30 cellular contexts compared by ENCODE assay signal in the genomic region with DNA sequence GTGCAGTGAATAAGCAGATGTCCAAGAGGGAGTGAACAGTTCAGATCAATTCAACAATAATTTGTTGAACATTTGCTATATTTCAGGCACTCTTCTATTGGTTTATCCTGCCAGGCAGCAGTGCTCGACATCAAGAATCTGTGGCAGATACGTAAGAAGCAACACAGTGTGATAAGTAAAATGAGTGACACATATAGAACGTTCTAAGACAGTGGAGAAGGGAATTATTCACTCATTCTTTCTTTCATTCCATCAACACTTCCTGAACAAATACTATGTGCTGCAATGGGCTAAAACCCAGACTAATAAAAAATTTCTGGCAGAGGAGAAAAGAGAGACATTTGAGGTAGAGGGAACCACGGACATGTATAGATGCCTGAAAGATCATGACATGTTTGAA.
"Had no signal": no experiment of that assay in that cellular context is flagged by ENCODE, and none has a peak within 500 bp of the region (broad histone marks: within the 10 kb centered on the region; RNA-seq: fewer than 3 reads in every experiment).

No MANE protein-coding gene starts in this region.

- H3K4me3 ChIP-seq: adrenal gland, ascending aorta, breast epithelium, esophagus muscularis mucosa, gastroesophageal sphincter had no signal

- DNase-seq: activated B cell treated with CpG ODN at 0.5 μM for 24 hours; activated CD4-positive, alpha-beta T cell treated with anti-CD3 and anti-CD28 coated beads for 48 hours; activated CD4-positive, alpha-beta T cell treated with anti-CD3 and anti-CD28 coated beads, Interleukin-2, amount 50 U/mL, for 1 hour; activated CD4-positive, alpha-beta T cell treated with anti-CD3 and anti-CD28 coated beads, Interleukin-2, amount 50 U/mL, for 48 hours; activated CD8-positive, alpha-beta memory T cell treated with anti-CD3 and anti-CD28 coated beads for 24 hours; activated CD8-positive, alpha-beta T cell treated with anti-CD3 and anti-CD28 coated beads for 36 hours; activated effector memory CD4-positive, alpha-beta T cell treated with Interleukin-2 at 50 U/mL for 16 hours; activated gamma-delta T cell treated with Interleukin-2 at 50 U/mL for 16 hours; activated naive CD4-positive, alpha-beta T cell treated with anti-CD3 and anti-CD28 coated beads, Interleukin-2, amount 50 U/mL, for 16 hours; activated naive CD4-positive, alpha-beta T cell treated with Interleukin-2 at 50 U/mL for 16 hours; activated T-cell treated with anti-CD3 and anti-CD28 coated beads, Interleukin-2, amount 50 U/mL, for 4 hours; adrenal gland; cortex of kidney; effector CD4-positive, alpha-beta T cell; effector memory CD8-positive, alpha-beta T cell; erythroblast; foreskin melanocyte; T-helper 1 cell; T-helper 17 cell; T1000; WERI-Rb-1 had no signal

- H3K36me3 Mint-ChIP-seq: activated naive CD8-positive, alpha-beta T cell; brain had no signal

- ATAC-seq: activated CD8-positive, alpha-beta T cell treated with anti-CD3 and anti-CD28 coated beads for 36 hours; activated T-cell treated with anti-CD3 and anti-CD28 coated beads, Interleukin-2, amount 50 U/mL, for 4 hours; activated T-helper 17 cell treated with anti-CD3 and anti-CD28 coated beads, Interleukin-2, amount 50 U/mL, for 72 hours; effector memory CD8-positive, alpha-beta T cell; gastroesophageal sphincter; T-helper 17 cell had no signal

- H3K27me3 ChIP-seq: adrenal gland, ascending aorta, breast epithelium, esophagus muscularis mucosa, gastroesophageal sphincter had no signal

- H3K4me1 Mint-ChIP-seq: activated B cell treated with CpG ODN at 0.5 μM for 24 hours; activated T-helper 17 cell treated with anti-CD3 and anti-CD28 coated beads, Interleukin-2, amount 50 U/mL, for 72 hours; brain; central memory CD8-positive, alpha-beta T cell had no signal

- H3K9me3 ChIP-seq: adrenal gland, ascending aorta, breast epithelium, esophagus muscularis mucosa, gastroesophageal sphincter had no signal

- H3K9me3 Mint-ChIP-seq: activated B cell treated with CpG ODN at 0.5 μM for 24 hours; activated CD8-positive, alpha-beta T cell treated with anti-CD3 and anti-CD28 coated beads for 36 hours; activated T-cell treated with anti-CD3 and anti-CD28 coated beads, Interleukin-2, amount 50 U/mL, for 4 hours; activated T-helper 17 cell treated with anti-CD3 and anti-CD28 coated beads, Interleukin-2, amount 50 U/mL, for 72 hours; brain; central memory CD8-positive, alpha-beta T cell; effector memory CD8-positive, alpha-beta T cell; T-helper 2 cell treated with Interferon-gamma antibody and Interleukin-4, amounts not matched to agents 5 μg/mL and 100 μg/mL, for 36 hours had no signal

- H3K36me3 ChIP-seq: adrenal gland, ascending aorta, breast epithelium, esophagus muscularis mucosa, gastroesophageal sphincter, WERI-Rb-1 had no signal

- H3K27ac Mint-ChIP-seq: activated B cell treated with CpG ODN at 0.5 μM for 24 hours; activated CD8-positive, alpha-beta T cell treated with anti-CD3 and anti-CD28 coated beads for 36 hours; activated naive CD8-positive, alpha-beta T cell; activated T-helper 17 cell treated with anti-CD3 and anti-CD28 coated beads, Interleukin-2, amount 50 U/mL, for 72 hours; brain; effector memory CD8-positive, alpha-beta T cell; T-helper 17 cell; T-helper 2 cell treated with Interferon-gamma antibody and Interleukin-4, amounts not matched to agents 5 μg/mL and 100 μg/mL, for 36 hours had no signal

- H3K27ac ChIP-seq: adrenal gland, ascending aorta, breast epithelium, esophagus muscularis mucosa, gastroesophageal sphincter, WERI-Rb-1 had no signal

- H3K27me3 Mint-ChIP-seq: activated B cell treated with CpG ODN at 0.5 μM for 24 hours; activated CD8-positive, alpha-beta T cell treated with anti-CD3 and anti-CD28 coated beads for 36 hours; activated naive CD8-positive, alpha-beta T cell; activated T-helper 17 cell treated with anti-CD3 and anti-CD28 coated beads, Interleukin-2, amount 50 U/mL, for 72 hours had no signal

- H3K4me1 ChIP-seq: adrenal gland, ascending aorta, breast epithelium, gastroesophageal sphincter had no signal

- H3K4me3 Mint-ChIP-seq: activated B cell treated with CpG ODN at 0.5 μM for 24 hours; activated CD8-positive, alpha-beta T cell treated with anti-CD3 and anti-CD28 coated beads for 36 hours; activated naive CD8-positive, alpha-beta T cell; activated T-cell treated with anti-CD3 and anti-CD28 coated beads, Interleukin-2, amount 50 U/mL, for 4 hours; activated T-helper 17 cell treated with anti-CD3 and anti-CD28 coated beads, Interleukin-2, amount 50 U/mL, for 72 hours; brain; central memory CD8-positive, alpha-beta T cell; effector memory CD8-positive, alpha-beta T cell; T-helper 17 cell; T-helper 2 cell treated with Interferon-gamma antibody and Interleukin-4, amounts not matched to agents 5 μg/mL and 100 μg/mL, for 36 hours had no signal
